Comparison of ENCODE assay signal across 8 cellular contexts in the genomic region with DNA sequence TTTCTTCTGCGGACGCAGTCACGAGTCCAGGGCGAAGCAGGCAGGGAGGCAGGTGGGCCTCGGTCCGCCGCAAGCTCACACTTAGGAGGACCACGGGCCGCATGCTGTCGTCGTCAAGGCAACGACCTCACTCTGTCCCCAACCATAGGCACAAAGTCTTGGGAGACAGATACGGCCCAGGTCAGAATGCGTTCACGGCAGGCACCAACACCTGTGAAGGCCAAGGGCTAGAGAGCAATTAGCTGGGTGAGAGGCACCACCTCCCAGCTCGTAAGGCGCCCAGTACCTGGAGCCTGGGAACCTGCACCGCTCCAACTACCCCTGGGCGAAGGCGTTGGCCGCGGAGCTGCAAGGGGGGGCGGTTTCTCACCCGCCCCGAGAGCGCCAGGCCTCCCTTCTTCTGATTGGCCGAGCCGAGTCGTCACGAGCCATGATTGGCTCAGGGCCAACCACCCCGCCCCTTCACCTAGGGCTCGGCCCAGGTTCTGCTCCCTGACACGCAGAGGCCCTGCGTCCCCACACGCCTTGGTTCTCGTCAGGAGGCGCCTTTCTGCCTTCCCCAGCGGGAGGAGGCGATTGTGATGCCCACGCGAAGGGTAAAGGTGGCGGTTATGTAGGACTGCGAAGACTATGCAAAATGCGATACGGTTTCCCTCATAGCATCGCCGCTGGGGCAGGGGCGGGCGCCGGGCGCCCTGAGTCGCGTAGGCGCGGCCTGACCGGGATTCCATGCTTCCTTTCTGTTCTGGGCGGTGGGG. TPM values are rescaled to one million over a fixed set of nuclear protein-coding genes. Genes with fewer than 3 reads are reported as not detected.
DNase-seq lines count a peak whose midpoint lies in the region; ATAC-seq lines count a peak whose summit lies in the region.

A gene (minus strand): TSS at position 355 of the 758 bp plus-strand sequence. CDS start 4,540 bp downstream, outside the sequence.

- ATAC-seq in GM18868 (IDR thresholded peaks at IDR 0.05; ENCODE audit: unreplicated experiment), result peak; percentile 99
- peak; percentile 99 for ATAC-seq in HG03066 (IDR thresholded peaks at IDR 0.05; ENCODE audit: low read depth, unreplicated experiment)

- WGBS in esophagus, 2 donors, result 3% methylated on average over 57 of the region's 57 CpGs

- DNase-seq in NCI-H526 treated with DMSO at 0.1 percent for 48 hours (lab: John Stamatoyannopoulos, UW) (peak; percentile 53), activated T-cell treated with anti-CD3 and anti-CD28 coated beads for 48 hours (ENCODE audit: low read depth) (peak; percentile 85), mucosa of gallbladder (ENCODE audit: low spot score) (peak; percentile 88), COLO829 (ENCODE audit: low spot score) (no peak)
- DNase-seq in stimulated activated CD8-positive, alpha-beta memory T cell treated with anti-CD3 and anti-CD28 coated beads, Interleukin-2, amount 100 ng/mL, for 48 hours (ENCODE audit: low read depth in 2 of 2), result peak; percentile 78 to 85

- H3K27ac ChIP-seq in esophagus (ENCODE audit: low read depth in 2 of 2, low read length in 1 of 2), result peak within 1 kb of the TSS in 1 of 2 donors; percentile 44

- peaks cover 0 to 10% of the 10 kb centered on the region in 2 donors for H3K4me1 ChIP-seq in esophagus (ENCODE audit: control insufficient read depth in 2 of 2, insufficient read depth in 2 of 2, low read length in 1 of 2)

- H3K4me3 ChIP-seq in esophagus (ENCODE audit: low read depth in 1 of 2, low read length in 2 of 2), result peak within 1 kb of the TSS; percentile 48 to 57

- H3K36me3 ChIP-seq in esophagus (ENCODE audit: control insufficient read depth in 2 of 2, insufficient read depth in 2 of 2, low read length in 1 of 2), result no peaks in the 10 kb centered on the region

- no peaks in the 10 kb centered on the region for H3K27me3 ChIP-seq in esophagus (ENCODE audit: control insufficient read depth in 1 of 2, insufficient read depth in 2 of 2, low read length in 2 of 2)

- no peaks in the 10 kb centered on the region for H3K9me3 ChIP-seq in esophagus (ENCODE audit: control insufficient read depth in 2 of 2, insufficient read depth in 1 of 2, low read depth in 1 of 2, low read length in 1 of 2)

RNA-seq across cellular contexts. Expression of the gene that starts here (rescaled TPM):
- polyA plus RNA-seq in esophagus, result under 1 TPM; 0.10 to 0.32 TPM
- 2.4 TPM for total RNA-seq in mucosa of gallbladder
